1 cellular context compared by ENCODE assay signal in genomic region chr4:127632420-127633403, GRCh38.
TF ChIP-seq lines count a peak whose summit lies in the region.

Gene INTU, plus strand, starts transcription at chr4:127632957. Its CDS starts 78 bp downstream, at chr4:127633035.

TF ChIP-seq in K562, 482 proteins besides CTCF, POLR2A, EP300 and RAD21 (continued from another document and continues in another):
- TF ChIP-seq MGA (IDR thresholded peaks at IDR 0.05) = peak; percentile 49; the same call in 1 of the 2 replicates
- no peak for TF ChIP-seq HMG20A (CRISPR knock-in tag; conservative IDR thresholded peaks at IDR 0.05)
- no peak for TF ChIP-seq ATF1 (CRISPR knock-in tag; IDR thresholded peaks at IDR 0.05)
- peak; percentile 21; the same call in 1 of the 2 replicates for TF ChIP-seq ATF1 (tag; IDR thresholded peaks at IDR 0.05)
- no peak for TF ChIP-seq CHD1 (IDR thresholded peaks at IDR 0.05; ENCODE audit: low read length)
- TF ChIP-seq SAP30 (IDR thresholded peaks at IDR 0.05; ENCODE audit: borderline replicate concordance, insufficient read depth, low read depth, low read length, poor library complexity, severe bottlenecking) = peak; percentile 19
- TF ChIP-seq KLF10 (CRISPR knock-in tag; IDR thresholded peaks at IDR 0.05) = no peak
- TF ChIP-seq ELF1 (tag; IDR thresholded peaks at IDR 0.05) = no peak
- peak; percentile 54 for TF ChIP-seq CBFA2T2 (conservative IDR thresholded peaks at IDR 0.05)
- 0 out of 2 replicates have a peak, but pooled peaks have one; percentile 23 for TF ChIP-seq SMARCA5 (IDR thresholded peaks at IDR 0.05)
- TF ChIP-seq CXXC5 (CRISPR knock-in tag; IDR thresholded peaks at IDR 0.05) = peak; percentile 50; the same call in 1 of the 2 replicates
- no peak for TF ChIP-seq LCOR (CRISPR knock-in tag; IDR thresholded peaks at IDR 0.05)
- TF ChIP-seq MYNN (IDR thresholded peaks at IDR 0.05) = 0 out of 2 replicates have a peak, but pooled peaks have one; percentile 36
- no peak for TF ChIP-seq MYNN (CRISPR knock-in tag; IDR thresholded peaks at IDR 0.05)
- 0 out of 2 replicates have a peak, but pooled peaks have one; percentile 4 for TF ChIP-seq TOE1 (IDR thresholded peaks at IDR 0.05; ENCODE audit: borderline replicate concordance)
- no peak for TF ChIP-seq TOE1 (CRISPR knock-in tag; IDR thresholded peaks at IDR 0.05; ENCODE audit: borderline replicate concordance, low read depth)
- no peak for TF ChIP-seq ZNF639 (CRISPR knock-in tag; conservative IDR thresholded peaks at IDR 0.05 in 1 of 2, IDR thresholded peaks at IDR 0.05 in 1 of 2)
- peak; percentile 97 for TF ChIP-seq USF1 (CRISPR knock-in tag; IDR thresholded peaks at IDR 0.05)
- TF ChIP-seq BMI1 (IDR thresholded peaks at IDR 0.05; ENCODE audit: low read length) = peak; percentile 85
- 0 out of 4 replicates have a peak, but pooled peaks of 1 of the 2 experiments have one; percentile 25 for TF ChIP-seq TEAD1 (CRISPR knock-in tag; IDR thresholded peaks at IDR 0.05)
- TF ChIP-seq ZNF12 (CRISPR knock-in tag; IDR thresholded peaks at IDR 0.05) = no peak
- TF ChIP-seq EHMT2 (IDR thresholded peaks at IDR 0.05) = no peak
- peak; percentile 89 for TF ChIP-seq NFRKB (IDR thresholded peaks at IDR 0.05; ENCODE audit: low read depth)
- TF ChIP-seq MLLT1 (IDR thresholded peaks at IDR 0.05) = 0 out of 4 replicates have a peak, but pooled peaks of 1 of the 2 experiments have one; percentile 18
- peak; percentile 97 for TF ChIP-seq RFX1 (IDR thresholded peaks at IDR 0.05)
- no peak for TF ChIP-seq ZNF699 (CRISPR knock-in tag; IDR thresholded peaks at IDR 0.05; ENCODE audit: insufficient replicate concordance)
- TF ChIP-seq NELFE (IDR thresholded peaks at IDR 0.05; ENCODE audit: insufficient read depth, insufficient read length) = no peak
- no peak for TF ChIP-seq BHLHE40 (IDR thresholded peaks at IDR 0.05; ENCODE audit: low read length)
- TF ChIP-seq YY1 (IDR thresholded peaks at IDR 0.05; ENCODE audit: borderline replicate concordance in 1 of 3, control insufficient read depth in 1 of 3, extremely low read depth in 1 of 3, insufficient read depth in 3 of 3, insufficient read length in 1 of 3, insufficient replicate concordance in 2 of 3, low read depth in 1 of 3, low read length in 2 of 3) = peak; percentile 85 to 96 (median 90)
- TF ChIP-seq C11orf30 (IDR thresholded peaks at IDR 0.05; ENCODE audit: low read depth) = peak; percentile 84
- TF ChIP-seq TBL1XR1 (IDR thresholded peaks at IDR 0.05; ENCODE audit: low read length in 2 of 2) = peak in 1 of 2 experiments; percentile 24; a peak in 1 of 4 replicates
- 0 out of 2 replicates have a peak, but pooled peaks have one; percentile 26 for TF ChIP-seq CREB3L1 (IDR thresholded peaks at IDR 0.05; ENCODE audit: borderline replicate concordance, low read depth)
- TF ChIP-seq HNRNPLL (IDR thresholded peaks at IDR 0.05; ENCODE audit: low read depth, low read length, poor library complexity, severe bottlenecking) = peak; percentile 43
- no peak for TF ChIP-seq HDAC8 (tag; IDR thresholded peaks at IDR 0.05)
- TF ChIP-seq SAFB2 (IDR thresholded peaks at IDR 0.05; ENCODE audit: borderline replicate concordance, low read depth, low read length, severe bottlenecking) = no peak
- TF ChIP-seq POLR2G (IDR thresholded peaks at IDR 0.05; ENCODE audit: low read depth, low read length) = 0 out of 2 replicates have a peak, but pooled peaks have one; percentile 32
- TF ChIP-seq SIN3A (IDR thresholded peaks at IDR 0.05; ENCODE audit: borderline replicate concordance in 2 of 2, control insufficient read depth in 1 of 2, low read depth in 2 of 2, low read length in 2 of 2) = peak; percentile 58 to 83; a peak in 2 of 4 replicates
- TF ChIP-seq STAT5A (IDR thresholded peaks at IDR 0.05; ENCODE audit: borderline replicate concordance, low read length) = no peak
- no peak for TF ChIP-seq NR2C2 (CRISPR knock-in tag; IDR thresholded peaks at IDR 0.05)
- TF ChIP-seq NR2C2 (tag; IDR thresholded peaks at IDR 0.05) = peak; percentile 26; the same call in 1 of the 2 replicates
- peak; percentile 93 for TF ChIP-seq CEBPB (tag; IDR thresholded peaks at IDR 0.05)
- TF ChIP-seq CTCFL (IDR thresholded peaks at IDR 0.05; ENCODE audit: borderline replicate concordance, insufficient read depth, low read depth, low read length, poor library complexity, severe bottlenecking) = no peak
- TF ChIP-seq E2F5 (CRISPR knock-in tag; IDR thresholded peaks at IDR 0.05) = no peak
- no peak for TF ChIP-seq ELF2 (CRISPR knock-in tag; IDR thresholded peaks at IDR 0.05)
